Comparison of ENCODE assay signal across 1 cellular context in the genomic region with DNA sequence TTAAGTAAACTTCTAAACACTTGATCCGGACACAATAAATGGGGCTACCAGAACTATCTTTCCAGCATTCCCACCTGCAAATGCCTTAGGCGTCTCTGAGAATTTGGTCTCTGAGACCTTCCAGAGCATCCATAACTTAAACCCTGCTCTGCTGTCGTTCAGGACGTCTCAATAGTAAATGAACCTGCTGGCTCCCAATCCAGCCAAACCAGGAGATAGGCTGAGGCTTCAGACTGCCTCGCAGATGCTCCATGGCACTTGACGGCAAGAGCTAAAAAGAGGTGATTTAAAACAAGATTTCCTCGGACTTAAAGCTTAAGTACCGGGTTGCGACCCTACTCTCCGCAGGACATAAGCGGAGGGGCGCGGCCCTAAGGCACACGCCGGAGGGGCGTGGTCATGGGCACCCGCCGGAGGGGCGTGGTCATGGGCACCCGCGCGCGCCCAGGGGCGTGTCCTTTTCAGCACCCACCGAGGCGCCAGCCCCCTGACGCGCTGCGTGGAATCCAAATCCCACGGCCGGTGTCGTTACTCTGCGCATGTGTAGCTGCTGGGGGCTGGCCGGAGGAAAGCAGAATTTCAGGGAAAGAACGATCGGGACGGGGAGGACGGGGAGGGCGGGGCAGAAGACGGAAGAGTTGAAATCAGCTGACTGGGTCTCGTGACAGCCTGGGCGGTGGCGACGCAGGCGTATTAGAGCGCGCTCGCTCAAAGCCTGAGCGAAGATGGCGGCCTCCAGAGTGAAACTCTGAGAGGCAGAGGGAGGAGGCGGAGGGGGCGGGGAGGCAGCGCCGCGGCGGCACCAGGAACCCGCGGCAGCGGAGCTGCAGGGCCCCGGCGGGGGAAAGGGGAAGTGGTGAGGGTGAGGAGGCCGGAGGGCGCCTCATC.
TF ChIP-seq lines count a peak whose summit lies in the region.

A gene with protein sequence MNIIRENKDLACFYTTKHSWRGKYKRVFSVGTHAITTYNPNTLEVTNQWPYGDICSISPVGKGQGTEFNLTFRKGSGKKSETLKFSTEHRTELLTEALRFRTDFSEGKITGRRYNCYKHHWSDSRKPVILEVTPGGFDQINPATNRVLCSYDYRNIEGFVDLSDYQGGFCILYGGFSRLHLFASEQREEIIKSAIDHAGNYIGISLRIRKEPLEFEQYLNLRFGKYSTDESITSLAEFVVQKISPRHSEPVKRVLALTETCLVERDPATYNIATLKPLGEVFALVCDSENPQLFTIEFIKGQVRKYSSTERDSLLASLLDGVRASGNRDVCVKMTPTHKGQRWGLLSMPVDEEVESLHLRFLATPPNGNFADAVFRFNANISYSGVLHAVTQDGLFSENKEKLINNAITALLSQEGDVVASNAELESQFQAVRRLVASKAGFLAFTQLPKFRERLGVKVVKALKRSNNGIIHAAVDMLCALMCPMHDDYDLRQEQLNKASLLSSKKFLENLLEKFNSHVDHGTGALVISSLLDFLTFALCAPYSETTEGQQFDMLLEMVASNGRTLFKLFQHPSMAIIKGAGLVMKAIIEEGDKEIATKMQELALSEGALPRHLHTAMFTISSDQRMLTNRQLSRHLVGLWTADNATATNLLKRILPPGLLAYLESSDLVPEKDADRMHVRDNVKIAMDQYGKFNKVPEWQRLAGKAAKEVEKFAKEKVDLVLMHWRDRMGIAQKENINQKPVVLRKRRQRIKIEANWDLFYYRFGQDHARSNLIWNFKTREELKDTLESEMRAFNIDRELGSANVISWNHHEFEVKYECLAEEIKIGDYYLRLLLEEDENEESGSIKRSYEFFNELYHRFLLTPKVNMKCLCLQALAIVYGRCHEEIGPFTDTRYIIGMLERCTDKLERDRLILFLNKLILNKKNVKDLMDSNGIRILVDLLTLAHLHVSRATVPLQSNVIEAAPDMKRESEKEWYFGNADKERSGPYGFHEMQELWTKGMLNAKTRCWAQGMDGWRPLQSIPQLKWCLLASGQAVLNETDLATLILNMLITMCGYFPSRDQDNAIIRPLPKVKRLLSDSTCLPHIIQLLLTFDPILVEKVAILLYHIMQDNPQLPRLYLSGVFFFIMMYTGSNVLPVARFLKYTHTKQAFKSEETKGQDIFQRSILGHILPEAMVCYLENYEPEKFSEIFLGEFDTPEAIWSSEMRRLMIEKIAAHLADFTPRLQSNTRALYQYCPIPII (N-terminal part only) (plus strand): TSS at position 696 of the 888 bp plus-strand sequence. CDS start 17,049 bp downstream, outside the sequence.

TF ChIP-seq in HepG2, 621 proteins besides CTCF, POLR2A, EP300 and RAD21 (continued from another document and continues in another):
- TF ChIP-seq, protein P1, sequence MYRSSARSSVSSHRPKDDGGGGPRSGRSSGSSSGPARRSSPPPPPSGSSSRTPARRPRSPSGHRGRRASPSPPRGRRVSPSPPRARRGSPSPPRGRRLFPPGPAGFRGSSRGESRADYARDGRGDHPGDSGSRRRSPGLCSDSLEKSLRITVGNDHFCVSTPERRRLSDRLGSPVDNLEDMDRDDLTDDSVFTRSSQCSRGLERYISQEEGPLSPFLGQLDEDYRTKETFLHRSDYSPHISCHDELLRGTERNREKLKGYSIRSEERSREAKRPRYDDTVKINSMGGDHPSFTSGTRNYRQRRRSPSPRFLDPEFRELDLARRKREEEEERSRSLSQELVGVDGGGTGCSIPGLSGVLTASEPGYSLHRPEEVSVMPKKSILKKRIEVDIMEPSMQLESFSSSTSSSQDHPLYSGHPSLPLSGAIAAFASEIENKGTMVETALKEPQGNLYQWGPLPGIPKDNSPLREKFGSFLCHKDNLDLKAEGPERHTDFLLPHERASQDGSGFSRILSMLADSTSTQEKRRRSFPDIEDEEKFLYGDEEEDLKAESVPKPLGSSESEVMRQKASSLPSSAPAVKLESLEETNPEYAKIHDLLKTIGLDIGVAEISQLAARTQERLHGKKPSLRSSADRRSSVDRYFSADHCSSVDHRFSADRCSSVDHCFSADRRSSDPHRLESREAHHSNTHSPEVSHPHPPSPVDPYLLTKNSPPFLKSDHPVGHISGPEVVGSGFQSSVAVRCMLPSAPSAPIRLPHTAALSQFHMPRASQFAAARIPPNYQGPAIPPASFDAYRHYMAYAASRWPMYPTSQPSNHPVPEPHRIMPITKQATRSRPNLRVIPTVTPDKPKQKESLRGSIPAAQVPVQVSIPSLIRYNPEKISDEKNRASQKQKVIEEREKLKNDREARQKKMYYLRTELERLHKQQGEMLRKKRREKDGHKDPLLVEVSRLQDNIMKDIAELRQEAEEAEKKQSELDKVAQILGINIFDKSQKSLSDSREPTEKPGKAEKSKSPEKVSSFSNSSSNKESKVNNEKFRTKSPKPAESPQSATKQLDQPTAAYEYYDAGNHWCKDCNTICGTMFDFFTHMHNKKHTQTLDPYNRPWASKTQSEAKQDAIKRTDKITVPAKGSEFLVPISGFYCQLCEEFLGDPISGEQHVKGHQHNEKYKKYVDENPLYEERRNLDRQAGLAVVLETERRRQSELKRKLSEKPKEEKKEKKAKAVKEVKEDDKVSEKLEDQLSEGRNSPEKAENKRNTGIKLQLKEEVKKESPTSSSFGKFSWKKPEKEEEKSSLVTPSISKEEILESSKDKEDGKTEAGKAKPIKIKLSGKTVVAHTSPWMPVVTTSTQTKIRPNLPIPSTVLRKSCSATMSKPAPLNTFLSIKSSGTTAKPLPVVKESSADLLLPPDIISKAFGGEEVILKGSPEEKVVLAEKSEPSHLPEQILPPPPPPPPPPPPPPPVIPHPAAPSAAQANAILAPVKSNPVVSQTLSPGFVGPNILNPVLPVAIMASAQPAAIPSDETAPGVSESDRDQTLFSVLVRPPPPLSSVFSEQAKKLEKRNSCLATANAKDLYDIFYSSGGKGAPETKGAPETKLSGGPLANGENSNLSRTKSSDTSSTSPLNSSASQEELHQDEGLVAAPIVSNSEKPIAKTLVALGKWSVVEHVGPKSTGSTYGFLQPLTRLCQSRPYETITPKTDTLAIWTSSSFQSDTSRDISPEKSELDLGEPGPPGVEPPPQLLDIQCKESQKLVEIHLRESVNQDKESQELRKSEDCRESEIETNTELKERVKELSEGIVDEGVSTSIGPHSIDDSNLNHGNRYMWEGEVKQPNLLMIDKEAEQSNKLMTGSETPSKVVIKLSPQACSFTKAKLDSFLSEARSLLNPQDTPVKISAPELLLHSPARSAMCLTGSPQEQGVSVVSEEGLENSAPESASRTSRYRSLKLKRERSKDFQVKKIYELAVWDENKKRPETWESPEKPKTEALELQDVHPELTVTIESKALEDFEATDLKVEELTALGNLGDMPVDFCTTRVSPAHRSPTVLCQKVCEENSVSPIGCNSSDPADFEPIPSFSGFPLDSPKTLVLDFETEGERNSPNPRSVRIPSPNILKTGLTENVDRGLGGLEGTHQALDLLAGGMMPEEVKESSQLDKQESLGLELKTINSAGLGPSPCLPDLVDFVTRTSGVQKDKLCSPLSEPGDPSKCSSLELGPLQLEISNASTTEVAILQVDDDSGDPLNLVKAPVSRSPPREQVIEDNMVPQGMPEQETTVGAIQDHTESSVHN (CRISPR knock-in tag; IDR thresholded peaks at IDR 0.05) = no peak
- TF ChIP-seq ZNF331 (CRISPR knock-in tag; IDR thresholded peaks at IDR 0.05) (no peak), SOX6 (IDR thresholded peaks at IDR 0.05) (no peak), SOX6 (CRISPR knock-in tag; IDR thresholded peaks at IDR 0.05) (peak; percentile 25), AHR (CRISPR knock-in tag; IDR thresholded peaks at IDR 0.05) (peak; percentile 22; the same call in 1 of the 2 replicates), HMG20A (CRISPR knock-in tag; IDR thresholded peaks at IDR 0.05; ENCODE audit: borderline replicate concordance) (peak; percentile 28; the same call in 1 of the 2 replicates), ZSCAN29 (CRISPR knock-in tag; conservative IDR thresholded peaks at IDR 0.05) (no peak), NAIF1 (CRISPR knock-in tag; IDR thresholded peaks at IDR 0.05; ENCODE audit: borderline replicate concordance) (peak; percentile 50; the same call in 1 of the 2 replicates), XRCC5 (optimal IDR thresholded peaks at IDR 0.05; ENCODE audit: low read length) (peak; percentile 12), ZFP36L1 (CRISPR knock-in tag; IDR thresholded peaks at IDR 0.05) (no peak), MED8 (CRISPR knock-in tag; IDR thresholded peaks at IDR 0.05; ENCODE audit: insufficient replicate concordance) (no peak), RFX5 (IDR thresholded peaks at IDR 0.05; ENCODE audit: low read depth, low read length) (no peak), YEATS2 (CRISPR knock-in tag; IDR thresholded peaks at IDR 0.05; ENCODE audit: borderline replicate concordance) (peak; percentile 18; the same call in 1 of the 2 replicates), MYC (CRISPR knock-in tag; IDR thresholded peaks at IDR 0.05; ENCODE audit: borderline replicate concordance) (0 out of 2 replicates have a peak, but pooled peaks have one; percentile 47), ZNF850 (CRISPR knock-in tag; conservative IDR thresholded peaks at IDR 0.05) (no peak)
- TF ChIP-seq, protein P2, sequence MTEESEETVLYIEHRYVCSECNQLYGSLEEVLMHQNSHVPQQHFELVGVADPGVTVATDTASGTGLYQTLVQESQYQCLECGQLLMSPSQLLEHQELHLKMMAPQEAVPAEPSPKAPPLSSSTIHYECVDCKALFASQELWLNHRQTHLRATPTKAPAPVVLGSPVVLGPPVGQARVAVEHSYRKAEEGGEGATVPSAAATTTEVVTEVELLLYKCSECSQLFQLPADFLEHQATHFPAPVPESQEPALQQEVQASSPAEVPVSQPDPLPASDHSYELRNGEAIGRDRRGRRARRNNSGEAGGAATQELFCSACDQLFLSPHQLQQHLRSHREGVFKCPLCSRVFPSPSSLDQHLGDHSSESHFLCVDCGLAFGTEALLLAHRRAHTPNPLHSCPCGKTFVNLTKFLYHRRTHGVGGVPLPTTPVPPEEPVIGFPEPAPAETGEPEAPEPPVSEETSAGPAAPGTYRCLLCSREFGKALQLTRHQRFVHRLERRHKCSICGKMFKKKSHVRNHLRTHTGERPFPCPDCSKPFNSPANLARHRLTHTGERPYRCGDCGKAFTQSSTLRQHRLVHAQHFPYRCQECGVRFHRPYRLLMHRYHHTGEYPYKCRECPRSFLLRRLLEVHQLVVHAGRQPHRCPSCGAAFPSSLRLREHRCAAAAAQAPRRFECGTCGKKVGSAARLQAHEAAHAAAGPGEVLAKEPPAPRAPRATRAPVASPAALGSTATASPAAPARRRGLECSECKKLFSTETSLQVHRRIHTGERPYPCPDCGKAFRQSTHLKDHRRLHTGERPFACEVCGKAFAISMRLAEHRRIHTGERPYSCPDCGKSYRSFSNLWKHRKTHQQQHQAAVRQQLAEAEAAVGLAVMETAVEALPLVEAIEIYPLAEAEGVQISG (CRISPR knock-in tag; IDR thresholded peaks at IDR 0.05) = peak; percentile 49; the same call in 1 of the 2 replicates
- TF ChIP-seq, protein P3, sequence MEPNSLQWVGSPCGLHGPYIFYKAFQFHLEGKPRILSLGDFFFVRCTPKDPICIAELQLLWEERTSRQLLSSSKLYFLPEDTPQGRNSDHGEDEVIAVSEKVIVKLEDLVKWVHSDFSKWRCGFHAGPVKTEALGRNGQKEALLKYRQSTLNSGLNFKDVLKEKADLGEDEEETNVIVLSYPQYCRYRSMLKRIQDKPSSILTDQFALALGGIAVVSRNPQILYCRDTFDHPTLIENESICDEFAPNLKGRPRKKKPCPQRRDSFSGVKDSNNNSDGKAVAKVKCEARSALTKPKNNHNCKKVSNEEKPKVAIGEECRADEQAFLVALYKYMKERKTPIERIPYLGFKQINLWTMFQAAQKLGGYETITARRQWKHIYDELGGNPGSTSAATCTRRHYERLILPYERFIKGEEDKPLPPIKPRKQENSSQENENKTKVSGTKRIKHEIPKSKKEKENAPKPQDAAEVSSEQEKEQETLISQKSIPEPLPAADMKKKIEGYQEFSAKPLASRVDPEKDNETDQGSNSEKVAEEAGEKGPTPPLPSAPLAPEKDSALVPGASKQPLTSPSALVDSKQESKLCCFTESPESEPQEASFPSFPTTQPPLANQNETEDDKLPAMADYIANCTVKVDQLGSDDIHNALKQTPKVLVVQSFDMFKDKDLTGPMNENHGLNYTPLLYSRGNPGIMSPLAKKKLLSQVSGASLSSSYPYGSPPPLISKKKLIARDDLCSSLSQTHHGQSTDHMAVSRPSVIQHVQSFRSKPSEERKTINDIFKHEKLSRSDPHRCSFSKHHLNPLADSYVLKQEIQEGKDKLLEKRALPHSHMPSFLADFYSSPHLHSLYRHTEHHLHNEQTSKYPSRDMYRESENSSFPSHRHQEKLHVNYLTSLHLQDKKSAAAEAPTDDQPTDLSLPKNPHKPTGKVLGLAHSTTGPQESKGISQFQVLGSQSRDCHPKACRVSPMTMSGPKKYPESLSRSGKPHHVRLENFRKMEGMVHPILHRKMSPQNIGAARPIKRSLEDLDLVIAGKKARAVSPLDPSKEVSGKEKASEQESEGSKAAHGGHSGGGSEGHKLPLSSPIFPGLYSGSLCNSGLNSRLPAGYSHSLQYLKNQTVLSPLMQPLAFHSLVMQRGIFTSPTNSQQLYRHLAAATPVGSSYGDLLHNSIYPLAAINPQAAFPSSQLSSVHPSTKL (CRISPR knock-in tag; IDR thresholded peaks at IDR 0.05) = peak; percentile 10; the same call in 1 of the 2 replicates
- TF ChIP-seq, protein P4, sequence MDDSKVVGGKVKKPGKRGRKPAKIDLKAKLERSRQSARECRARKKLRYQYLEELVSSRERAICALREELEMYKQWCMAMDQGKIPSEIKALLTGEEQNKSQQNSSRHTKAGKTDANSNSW (CRISPR knock-in tag; IDR thresholded peaks at IDR 0.05; ENCODE audit: borderline replicate concordance) = no peak
- TF ChIP-seq, protein P5, sequence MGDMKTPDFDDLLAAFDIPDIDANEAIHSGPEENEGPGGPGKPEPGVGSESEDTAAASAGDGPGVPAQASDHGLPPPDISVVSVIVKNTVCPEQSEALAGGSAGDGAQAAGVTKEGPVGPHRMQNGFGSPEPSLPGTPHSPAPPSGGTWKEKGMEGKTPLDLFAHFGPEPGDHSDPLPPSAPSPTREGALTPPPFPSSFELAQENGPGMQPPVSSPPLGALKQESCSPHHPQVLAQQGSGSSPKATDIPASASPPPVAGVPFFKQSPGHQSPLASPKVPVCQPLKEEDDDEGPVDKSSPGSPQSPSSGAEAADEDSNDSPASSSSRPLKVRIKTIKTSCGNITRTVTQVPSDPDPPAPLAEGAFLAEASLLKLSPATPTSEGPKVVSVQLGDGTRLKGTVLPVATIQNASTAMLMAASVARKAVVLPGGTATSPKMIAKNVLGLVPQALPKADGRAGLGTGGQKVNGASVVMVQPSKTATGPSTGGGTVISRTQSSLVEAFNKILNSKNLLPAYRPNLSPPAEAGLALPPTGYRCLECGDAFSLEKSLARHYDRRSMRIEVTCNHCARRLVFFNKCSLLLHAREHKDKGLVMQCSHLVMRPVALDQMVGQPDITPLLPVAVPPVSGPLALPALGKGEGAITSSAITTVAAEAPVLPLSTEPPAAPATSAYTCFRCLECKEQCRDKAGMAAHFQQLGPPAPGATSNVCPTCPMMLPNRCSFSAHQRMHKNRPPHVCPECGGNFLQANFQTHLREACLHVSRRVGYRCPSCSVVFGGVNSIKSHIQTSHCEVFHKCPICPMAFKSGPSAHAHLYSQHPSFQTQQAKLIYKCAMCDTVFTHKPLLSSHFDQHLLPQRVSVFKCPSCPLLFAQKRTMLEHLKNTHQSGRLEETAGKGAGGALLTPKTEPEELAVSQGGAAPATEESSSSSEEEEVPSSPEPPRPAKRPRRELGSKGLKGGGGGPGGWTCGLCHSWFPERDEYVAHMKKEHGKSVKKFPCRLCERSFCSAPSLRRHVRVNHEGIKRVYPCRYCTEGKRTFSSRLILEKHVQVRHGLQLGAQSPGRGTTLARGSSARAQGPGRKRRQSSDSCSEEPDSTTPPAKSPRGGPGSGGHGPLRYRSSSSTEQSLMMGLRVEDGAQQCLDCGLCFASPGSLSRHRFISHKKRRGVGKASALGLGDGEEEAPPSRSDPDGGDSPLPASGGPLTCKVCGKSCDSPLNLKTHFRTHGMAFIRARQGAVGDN (CRISPR knock-in tag; IDR thresholded peaks at IDR 0.05) = peak; percentile 75
